9 cellular contexts compared by ENCODE assay signal in genomic region chr16:55253987-55254386, GRCh38.
"Had no signal": no experiment of that assay in that cellular context is flagged by ENCODE, and none has a peak within 500 bp of the region (broad histone marks: within the 10 kb centered on the region; RNA-seq: fewer than 3 reads in every experiment).

No MANE protein-coding gene starts in this region.

- H3K36me3 ChIP-seq: WERI-Rb-1 had no signal

- H3K27ac ChIP-seq: VCaP, WERI-Rb-1 had no signal

- ATAC-seq: activated CD4-positive, alpha-beta T cell treated with anti-CD3 and anti-CD28 coated beads for 36 hours; activated CD4-positive, CD25-positive, alpha-beta regulatory T cell treated with anti-CD3 and anti-CD28 coated beads, Interleukin-2, amount 50 U/mL, for 24 hours; activated CD8-positive, alpha-beta memory T cell treated with anti-CD3 and anti-CD28 coated beads, Interleukin-2, amount 10 ng/mL, durations not matched to agents 7 days and 5 days; activated CD8-positive, alpha-beta T cell treated with anti-CD3 and anti-CD28 coated beads for 36 hours; activated CD8-positive, alpha-beta T cell treated with anti-CD3 and anti-CD28 coated beads, Interleukin-2, amount 10 ng/mL, durations not matched to agents 7 days and 5 days; T-helper 17 cell; WTC11 had no signal
